ENCODE assay signal across 8 cellular contexts in the genomic region with DNA sequence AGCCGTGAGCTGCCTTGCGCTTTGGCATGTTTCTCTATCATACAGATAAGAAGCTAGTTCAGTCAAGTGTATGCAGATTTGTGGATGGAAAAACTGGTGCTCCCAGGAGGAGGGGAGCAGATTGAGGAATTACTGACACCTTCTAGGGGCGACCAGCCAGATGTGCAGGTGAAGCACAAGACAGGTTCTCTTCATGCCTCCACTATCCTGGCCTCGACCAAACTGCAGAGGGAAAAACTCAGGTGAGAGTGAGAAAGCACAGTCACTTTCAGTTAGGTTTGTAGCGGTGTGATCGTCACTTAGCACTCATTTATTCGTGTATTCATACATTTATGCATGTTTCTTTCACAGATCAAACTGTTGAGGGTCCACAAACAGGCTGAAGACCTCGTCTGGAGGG. TPM values are rescaled to one million over a fixed set of nuclear protein-coding genes. Genes with fewer than 3 reads are reported as not detected.
DNase-seq lines count a peak whose midpoint lies in the region; ATAC-seq and TF ChIP-seq lines count a peak whose summit lies in the region.

No MANE protein-coding gene starts in this region.

- peak overlapping the region; percentile 94 for H2AFZ ChIP-seq in GM23338

- H3K4me2 ChIP-seq in GM23338, result peak overlapping the region; percentile 93

- peaks cover 11% of the 10 kb centered on the region; the same call in 1 of the 2 replicates for H3F3A ChIP-seq in GM23338 (replicated peaks; ENCODE audit: low read depth)

- H3K4me3 Mint-ChIP-seq in GM23338 (peak overlapping the region; percentile 77), T-helper 17 cell (peak overlapping the region; percentile 95)

- H3K9me3 ChIP-seq in T-helper 17 cell (ENCODE audit: control insufficient read depth, low read length, poor library complexity, severe bottlenecking) (no peaks in the 10 kb centered on the region), gastrocnemius medialis (no peaks in the 10 kb centered on the region)

- 0 out of 2 replicates have a peak, but pooled peaks cover 10% of the 10 kb centered on the region for H3K4me1 ChIP-seq in GM23338 (ENCODE audit: insufficient read depth)
- peaks cover 18 to 32% of the 10 kb centered on the region in 2 donors for H3K4me1 ChIP-seq in gastrocnemius medialis

- in situ Hi-C loops in gastrocnemius medialis (cut with MboI; ENCODE audit: low sequenced_read_pairs in 4 of 4), result no loop called here

- H3K36me3 ChIP-seq in GM23338 (ENCODE audit: insufficient read depth) (no peaks in the 10 kb centered on the region), gastrocnemius medialis (peaks cover 0 to 10% of the 10 kb centered on the region in 2 donors)

- H3K27ac ChIP-seq in GM23338 (ENCODE audit: low read depth) (no peak overlapping the region), gastrocnemius medialis (peak overlapping the region; percentile 88 to 98 (median 92))

- intact Hi-C loops in gastrocnemius medialis (cut with DNase I; ENCODE audit: low total_unique reads), result no loop called here

- peaks cover 33% of the 10 kb centered on the region for H3K79me2 ChIP-seq in GM23338 (replicated peaks; ENCODE audit: insufficient read depth)

- TF ChIP-seq POLR2A in gastrocnemius medialis (IDR thresholded peaks at IDR 0.05), result no peak

- peaks cover 4% of the 10 kb centered on the region; the same call in 2 of the 3 replicates for H3K36me3 Mint-ChIP-seq in GM23338 (ENCODE audit: low read depth)
- H3K36me3 Mint-ChIP-seq in T-helper 17 cell (ENCODE audit: low read depth), result peaks cover 4% of the 10 kb centered on the region

- H3K4me3 ChIP-seq in GM23338 (peak overlapping the region; percentile 98), foreskin fibroblast (ENCODE audit: low read depth in 1 of 2, low read length in 2 of 2) (peak overlapping the region; percentile 79 to 92), gastrocnemius medialis (peak overlapping the region; percentile 84 to 99 (median 90))

- H3K27ac Mint-ChIP-seq in GM23338 (no peak overlapping the region), T-helper 17 cell (peak overlapping the region; percentile 99)

- peaks cover 17% of the 10 kb centered on the region for H3K27me3 Mint-ChIP-seq in GM23338 (ENCODE audit: insufficient read depth, low read depth, poor library complexity)
- no peaks in the 10 kb centered on the region for H3K27me3 Mint-ChIP-seq in T-helper 17 cell

- H3K4me1 Mint-ChIP-seq in GM23338 (peaks cover 14% of the 10 kb centered on the region), T-helper 17 cell (peaks cover 43% of the 10 kb centered on the region)

- DNase-seq in GM23338 (ENCODE audit: low spot score), result peak; percentile 14
- DNase-seq in T-helper 17 cell, result no peak
- DNase-seq in foreskin fibroblast, result no peak
- no peak for DNase-seq in gastrocnemius medialis
- no peak for DNase-seq in NCI-H2029 (lab: John Stamatoyannopoulos, UW)
- no peak for DNase-seq in occipital lobe (lab: John Stamatoyannopoulos, UW)
- DNase-seq in activated CD8-positive, alpha-beta memory T cell treated with anti-CD3 and anti-CD28 coated beads for 24 hours, result no peak

- H3K9me3 Mint-ChIP-seq in GM23338, result 0 out of 3 replicates have a peak, but pooled peaks cover 3% of the 10 kb centered on the region

- peaks cover 6% of the 10 kb centered on the region; the same call in 1 of the 2 replicates for H4K20me1 ChIP-seq in GM23338 (replicated peaks; ENCODE audit: insufficient read depth)

- TF ChIP-seq CTCF in GM23338 (conservative IDR thresholded peaks at IDR 0.05; ENCODE audit: low read depth in 2 of 2), result no peak
- TF ChIP-seq CTCF in foreskin fibroblast (IDR thresholded peaks at IDR 0.05; ENCODE audit: low read depth, low read length), result no peak
- TF ChIP-seq CTCF in gastrocnemius medialis (IDR thresholded peaks at IDR 0.05 in 4 of 5, conservative IDR thresholded peaks at IDR 0.05 in 1 of 5), result no peak

- no peaks in the 10 kb centered on the region for H3K9me2 ChIP-seq in GM23338 (ENCODE audit: insufficient read depth)

- no peak for ATAC-seq in GM23338
- ATAC-seq in T-helper 17 cell, result no peak
- no peak for ATAC-seq in gastrocnemius medialis
- no peak for ATAC-seq in GM19395 (IDR thresholded peaks at IDR 0.05; ENCODE audit: unreplicated experiment)

- H3K27me3 ChIP-seq in GM23338 (ENCODE audit: insufficient read depth) (peaks cover 24% of the 10 kb centered on the region; the same call in 1 of the 2 replicates), gastrocnemius medialis (no peaks in the 10 kb centered on the region)

TF ChIP-seq in GM23338, 12 proteins besides CTCF, POLR2A, EP300 and RAD21 (continues in another document):
- no peak for TF ChIP-seq JUNB (IDR thresholded peaks at IDR 0.05; ENCODE audit: unreplicated experiment)
- no peak for TF ChIP-seq POLR2AphosphoS5 (IDR thresholded peaks at IDR 0.05; ENCODE audit: low read depth)
- TF ChIP-seq NANOG (IDR thresholded peaks at IDR 0.05; ENCODE audit: borderline replicate concordance), result no peak
- no peak for TF ChIP-seq REST (IDR thresholded peaks at IDR 0.05; ENCODE audit: unreplicated experiment)

RNA-seq across cellular contexts. Expression of gene DBNL, which starts 0.6 kb away (rescaled TPM):
- 44.7 and 49.4 TPM in 2 replicates for total RNA-seq in GM23338 (2014; rRNA removed; shearing (Covaris generic))
- polyA plus RNA-seq in GM23338 (2016; fragmentation: Nextera tagmentation; extraction: Ambion mirVana), result 17.1 and 18.1 TPM in 2 replicates
- total RNA-seq in T-helper 17 cell (100 to 1,000 TPM in 1 of 2 donors, 10 to 100 TPM in 1; 91.1 to 104 TPM), gastrocnemius medialis (10 to 100 TPM; 48.0 to 77.2 (median 56.0) TPM), occipital lobe (52.3 TPM)

RNA-seq across cellular contexts. Expression of gene PGAM2, which starts 21.5 kb away (rescaled TPM):
- total RNA-seq in GM23338 (2014; rRNA removed; shearing (Covaris generic)), result 0.78 and 2.9 TPM in 2 replicates
- 5.1 and 7.8 TPM in 2 replicates for polyA plus RNA-seq in GM23338 (2016; fragmentation: Nextera tagmentation; extraction: Ambion mirVana)
- under 1 TPM in 1 of 2 donors, not detected in 1; 0.92 TPM for total RNA-seq in T-helper 17 cell
- 100 to 1,000 TPM; 129 to 355 (median 306) TPM for total RNA-seq in gastrocnemius medialis
- total RNA-seq in occipital lobe, result 5.9 TPM

RNA-seq across cellular contexts. Expression of gene POLM, which starts 38.4 kb away (rescaled TPM):
- total RNA-seq in GM23338 (2014; rRNA removed; shearing (Covaris generic)), result 19.8 and 35.4 TPM in 2 replicates
- polyA plus RNA-seq in GM23338 (2016; fragmentation: Nextera tagmentation; extraction: Ambion mirVana), result 7.1 and 8.0 TPM in 2 replicates
- total RNA-seq in T-helper 17 cell (10 to 100 TPM; 27.2 to 29.7 TPM), gastrocnemius medialis (10 to 100 TPM; 11.1 to 34.6 (median 17.3) TPM), occipital lobe (6.7 TPM)

RNA-seq across cellular contexts. Expression of gene SPDYE1, which starts 46.2 kb away (rescaled TPM):
- not detected in 2 replicates for total RNA-seq in GM23338 (2014; rRNA removed; shearing (Covaris generic))
- 1.4 and 1.6 TPM in 2 replicates for polyA plus RNA-seq in GM23338 (2016; fragmentation: Nextera tagmentation; extraction: Ambion mirVana)
- total RNA-seq in T-helper 17 cell (under 1 TPM in 1 of 2 donors, not detected in 1; 0.18 TPM), gastrocnemius medialis (not detected), occipital lobe (not detected)

Comparison
In these comparisons a context has a peak if more than half of its experiments do, and no peak if none do; other contexts are left out.
1. RNA of gene PGAM2, which starts 21.5 kb away (total RNA-seq): 129 to 355 TPM in gastrocnemius medialis; 5.9 TPM in occipital lobe (single experiment), 0.78 to 2.9 TPM in GM23338 and 0.92 TPM in T-helper 17 cell; every median in the first group is over 10 times any median in the second.
2. Peak in every context shown above with its lines, with median percentiles within 50 percentile points of each other: H3K4me3 ChIP-seq.